10 cellular contexts compared by ENCODE assay signal in the genomic region with DNA sequence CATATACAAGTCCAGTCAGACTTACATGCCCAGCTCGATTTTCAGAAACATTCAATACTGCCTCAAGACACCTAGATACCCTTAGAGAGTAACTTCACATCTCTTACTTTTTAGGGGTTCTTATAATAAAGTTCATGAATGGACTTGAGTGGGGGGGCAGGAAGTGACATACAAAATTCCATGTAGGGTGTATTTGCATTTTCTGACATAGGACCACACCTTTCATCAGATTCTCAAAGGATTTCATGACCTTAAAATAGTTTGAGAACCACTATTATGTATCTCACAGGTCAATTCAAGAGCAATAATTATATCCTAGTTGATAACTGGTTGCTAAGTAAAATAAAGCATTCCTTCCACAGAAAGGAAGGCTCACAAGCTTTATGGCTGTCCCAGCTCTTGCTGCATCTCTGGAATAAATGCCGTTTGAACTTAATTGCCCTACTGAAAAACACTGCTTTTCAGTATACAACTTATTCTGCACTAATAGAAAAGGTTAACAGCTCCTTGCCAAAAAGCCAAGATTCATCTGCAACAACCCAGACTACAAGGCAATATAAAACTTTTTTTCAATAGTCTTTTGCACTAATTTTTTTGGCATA. TPM values are rescaled to one million over a fixed set of nuclear protein-coding genes. Genes with fewer than 3 reads are reported as not detected.
A peak's percentile ranks its signal among the peaks of the same experiment; 100 is the strongest.
DNase-seq lines count a peak whose midpoint lies in the region; FAIRE-seq and TF ChIP-seq lines count a peak whose summit lies in the region.
"Had no signal": no experiment of that assay in that cellular context is flagged by ENCODE, and none has a peak within 500 bp of the region (broad histone marks: within the 10 kb centered on the region; RNA-seq: fewer than 3 reads in every experiment).

No MANE protein-coding gene starts in this region.

- no peaks in the 10 kb centered on the region for H3K9me3 ChIP-seq in DOHH2 (ENCODE audit: control insufficient read depth, insufficient read depth, low read length)
- H3K9me3 ChIP-seq: mucosa of descending colon had no signal

- no peaks in the 10 kb centered on the region for H3K27me3 ChIP-seq in DOHH2 (ENCODE audit: control insufficient read depth, low read length)

- H3K27ac ChIP-seq in DOHH2 (ENCODE audit: low read depth, low read length), result no peak overlapping the region
- H3K27ac ChIP-seq in coronary artery, result peak overlapping the region; percentile 41 to 99

- no peaks in the 10 kb centered on the region for H3K27me3 Mint-ChIP-seq in nephron progenitor cell (ENCODE audit: low read depth, poor library complexity)

- H3K79me2 ChIP-seq in DOHH2 (ENCODE audit: control insufficient read depth, low read length), result peaks cover 70% of the 10 kb centered on the region

- in situ Hi-C loops in G401 (cut with HindIII; ENCODE audit: low sequenced_read_pairs), result no loop called here

- peak; percentile 16 for DNase-seq in NAMALWA (ENCODE audit: low spot score)
- DNase-seq in coronary artery (ENCODE audit: low spot score), result no peak
- DNase-seq in nephron progenitor cell, result no peak
- no peak for DNase-seq in D721Med (ENCODE audit: insufficient read length, low spot score)
- no peak for DNase-seq in NCI-H2171 treated with DMSO at 0.1 percent for 48 hours (lab: John Stamatoyannopoulos, UW)
- no peak for DNase-seq in NCI-H82 (lab: John Stamatoyannopoulos, UW)
- no peak for DNase-seq in G401 (ENCODE audit: low spot score)
- DNase-seq: T1000 had no signal

- peaks cover 42% of the 10 kb centered on the region for H3K4me1 Mint-ChIP-seq in nephron progenitor cell

- no peaks in the 10 kb centered on the region for H3K9me3 Mint-ChIP-seq in nephron progenitor cell

- H3F3A ChIP-seq in DOHH2 (ENCODE audit: control insufficient read depth, insufficient read depth), result peaks cover 4% of the 10 kb centered on the region

- no peak for TF ChIP-seq CTCF in DOHH2 (IDR thresholded peaks at IDR 0.05; ENCODE audit: low read depth, low read length, poor library complexity, severe bottlenecking)
- TF ChIP-seq CTCF in coronary artery (IDR thresholded peaks at IDR 0.05), result no peak
- TF ChIP-seq CTCF in nephron progenitor cell (IDR thresholded peaks at IDR 0.05), result no peak
- TF ChIP-seq CTCF in D721Med (IDR thresholded peaks at IDR 0.05; ENCODE audit: insufficient read depth, missing control alignments), result no peak

- peaks cover 19% of the 10 kb centered on the region for H3K36me3 Mint-ChIP-seq in nephron progenitor cell (ENCODE audit: low read depth)

- H3K4me2 ChIP-seq in DOHH2 (ENCODE audit: low read length), result peak overlapping the region; percentile 72

- peaks cover 28% of the 10 kb centered on the region for H3K36me3 ChIP-seq in DOHH2 (ENCODE audit: control insufficient read depth, low read length)

- H3K4me3 ChIP-seq in DOHH2 (ENCODE audit: low read length) (peak overlapping the region; percentile 84), coronary artery (peak overlapping the region; percentile 96)
- H3K4me3 ChIP-seq: mucosa of descending colon had no signal

- H3K4me1 ChIP-seq in DOHH2 (ENCODE audit: control insufficient read depth, low read length), result peaks cover 26% of the 10 kb centered on the region

- H4K20me1 ChIP-seq in DOHH2 (ENCODE audit: control insufficient read depth, insufficient read depth, low read depth, low read length), result peaks cover 29% of the 10 kb centered on the region

- no peaks in the 10 kb centered on the region for H3K9me2 ChIP-seq in DOHH2 (replicated peaks; ENCODE audit: control insufficient read depth, low read length)

- no peak for FAIRE-seq in D721Med (lab: Jason Lieb, UNC)

- H3K27ac Mint-ChIP-seq in nephron progenitor cell, result no peak overlapping the region

- peak overlapping the region; percentile 97 for H3K4me3 Mint-ChIP-seq in nephron progenitor cell

RNA-seq across cellular contexts. Expression of a gene that starts 2.3 kb away (rescaled TPM):
- total RNA-seq in G401 (2014; rRNA removed; shearing (Covaris generic)), result 49.0 and 62.2 TPM in 2 replicates

RNA-seq across cellular contexts. Expression of a gene that starts 15.9 kb away (rescaled TPM):
- not detected in 2 replicates for total RNA-seq in G401 (2014; rRNA removed; shearing (Covaris generic))
